ENCODE assay signal across 10 cellular contexts in the genomic region with DNA sequence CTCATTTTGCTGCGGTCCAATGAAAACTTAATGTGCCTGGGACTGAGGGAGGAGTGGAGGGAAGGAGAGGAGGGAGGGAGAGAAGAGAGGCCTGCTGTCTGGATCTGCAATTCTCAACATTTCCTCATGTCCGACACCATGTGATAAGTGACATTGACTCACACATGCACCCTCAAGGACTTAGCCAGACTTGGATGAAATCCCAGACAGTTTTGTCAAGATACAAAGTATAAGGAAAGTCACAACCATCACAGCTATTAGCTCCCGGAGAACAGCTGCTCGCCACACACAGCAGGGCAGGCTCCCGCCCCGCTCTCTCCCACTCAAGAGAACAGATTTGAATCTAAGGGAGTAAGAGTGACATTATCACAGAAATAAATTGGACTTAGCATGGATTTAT. TPM values are rescaled to one million over a fixed set of nuclear protein-coding genes. Genes with fewer than 3 reads are reported as not detected.
DNase-seq lines count a peak whose midpoint lies in the region; ATAC-seq and TF ChIP-seq lines count a peak whose summit lies in the region.
"Had no signal": no experiment of that assay in that cellular context is flagged by ENCODE, and none has a peak within 500 bp of the region (broad histone marks: within the 10 kb centered on the region; RNA-seq: fewer than 3 reads in every experiment).

No MANE protein-coding gene starts in this region.

- ATAC-seq in esophagus mucosa: peak; percentile 45
- ATAC-seq: activated CD8-positive, alpha-beta T cell treated with anti-CD3 and anti-CD28 coated beads, Interleukin-2, amount 10 ng/mL, durations not matched to agents 7 days and 5 days had no signal

- H3K4me3 ChIP-seq in AG04449 (ENCODE audit: low read depth, low read length): no peak overlapping the region

- TF ChIP-seq CTCF in AG04449 (IDR thresholded peaks at IDR 0.05; ENCODE audit: insufficient read depth, low read length, missing control alignments): no peak

- CTCF ChIA-PET in AG04449 (lab: Yijun Ruan, JAX): interaction anchor here (1.8 to 10.8 kb wide), 2 partner anchors 20 to 83 kb away, joined by 5 to 137 read pairs; no protein-coding TSS in a partner anchor

- POLR2A ChIA-PET in AG04449 (lab: Yijun Ruan, JAX): interaction anchor here (0.5 kb wide), 1 partner anchor 731 kb away, joined by 3 read pairs; no protein-coding TSS in a partner anchor

- peak; percentile 77 for DNase-seq in AG04449 (ENCODE audit: low read depth, low spot score)
- DNase-seq in NCI-H2227 (lab: John Stamatoyannopoulos, UW; ENCODE audit: unreplicated experiment): peak; percentile 21
- peak; percentile 83 for DNase-seq in non-pigmented ciliary epithelial cell (ENCODE audit: low read depth)
- no peak for DNase-seq in HuH-7 (ENCODE audit: low spot score)
- DNase-seq in stimulated activated CD4-positive, alpha-beta T cell treated with anti-CD3 and anti-CD28 coated beads, Interleukin-15, amount 100 ng/mL, for 24 hours: no peak
- DNase-seq in HuH-7.5 (ENCODE audit: low spot score): no peak
- no peak for DNase-seq in NCI-H146 (lab: John Stamatoyannopoulos, UW)
- DNase-seq: activated CD8-positive, alpha-beta T cell treated with anti-CD3 and anti-CD28 coated beads, Interleukin-2, amount 10 ng/mL, durations not matched to agents 7 days and 5 days; NCI-H187 treated with DMSO at 0.1 percent for 48 hours had no signal

RNA-seq across cellular contexts. Expression of a gene that starts 5.5 kb away (rescaled TPM):
- 13.2 TPM for total RNA-seq in esophagus mucosa

RNA-seq across cellular contexts. Expression of a gene that starts 32.6 kb away (rescaled TPM):
- total RNA-seq in esophagus mucosa: 94.2 TPM

RNA-seq across cellular contexts. Expression of a gene that starts 55.4 kb away (rescaled TPM):
- 0.44 TPM for total RNA-seq in esophagus mucosa

Comparison
In these comparisons a context has a peak if more than half of its experiments do, and no peak if none do; other contexts are left out.
1. DNase-seq: peak in AG04449 (single experiment), NCI-H2227 (single experiment) and non-pigmented ciliary epithelial cell (single experiment); none in HuH-7 (single experiment), stimulated activated CD4-positive, alpha-beta T cell treated with anti-CD3 and anti-CD28 coated beads, Interleukin-15, amount 100 ng/mL, for 24 hours (single experiment), HuH-7.5 (single experiment) and NCI-H146 (single experiment).